Comparison of ENCODE assay signal across 8 cellular contexts in genomic region chr9:76369583-76369982, GRCh38. TPM values are rescaled to one million over a fixed set of nuclear protein-coding genes. Genes with fewer than 3 reads are reported as not detected.
DNase-seq lines count a peak whose midpoint lies in the region; ATAC-seq and TF ChIP-seq lines count a peak whose summit lies in the region.

No MANE protein-coding gene starts in this region.

- H3K27me3 ChIP-seq in hepatocyte, result no peaks in the 10 kb centered on the region

- no peaks in the 10 kb centered on the region for H3K9me3 ChIP-seq in hepatocyte (ENCODE audit: low read depth)

- no peaks in the 10 kb centered on the region for H4K20me1 ChIP-seq in hepatocyte (ENCODE audit: insufficient read depth, poor library complexity, severe bottlenecking)

- H3K27ac ChIP-seq in hepatocyte, result peak overlapping the region; percentile 25

- peak overlapping the region; percentile 32 for H3K4me2 ChIP-seq in hepatocyte

- peak; percentile 55 for ATAC-seq in HG03135 (IDR thresholded peaks at IDR 0.05; ENCODE audit: unreplicated experiment)

- H3K9me2 ChIP-seq in hepatocyte (replicated peaks; ENCODE audit: insufficient read depth), result no peaks in the 10 kb centered on the region

- H3K36me3 ChIP-seq in hepatocyte (replicated peaks; ENCODE audit: insufficient read depth, low read depth), result no peaks in the 10 kb centered on the region

- H3K4me3 ChIP-seq in hepatocyte, result no peak overlapping the region

- TF ChIP-seq CTCF in hepatocyte (IDR thresholded peaks at IDR 0.05; ENCODE audit: poor library complexity), result no peak

- H2AFZ ChIP-seq in hepatocyte, result no peak overlapping the region

- H3K4me1 ChIP-seq in hepatocyte (ENCODE audit: insufficient read depth), result peaks cover 42% of the 10 kb centered on the region

- DNase-seq in DMS153 treated with DMSO at 0.1 percent for 48 hours (lab: John Stamatoyannopoulos, UW; ENCODE audit: unreplicated experiment) (peak; percentile 79), NCI-H748 (lab: John Stamatoyannopoulos, UW; ENCODE audit: unreplicated experiment) (peak; percentile 99), hepatocyte (ENCODE audit: low spot score) (peak; percentile 56), SKM-1 (lab: John Stamatoyannopoulos, UW; ENCODE audit: unreplicated experiment) (no peak), dedifferentiated amniotic fluid mesenchymal stem cell (ENCODE audit: extremely low spot score) (no peak)
- DNase-seq in activated CD4-positive, alpha-beta T cell treated with anti-CD3 and anti-CD28 coated beads, Interleukin-2, amount 50 U/mL, for 4 hours, result no peak
- no peak for DNase-seq in stimulated activated CD4-positive, alpha-beta T cell treated with anti-CD3 and anti-CD28 coated beads, Interleukin-2, amount 100 ng/mL, for 48 hours

- H3K79me2 ChIP-seq in hepatocyte, result no peaks in the 10 kb centered on the region

- 24% methylated on average over 4 of the region's 4 CpGs for WGBS in hepatocyte (ENCODE audit: low lambda C conversion rate, missing lambda C conversion rate)

RNA-seq across cellular contexts. Expression of gene RFK, which starts 24.6 kb away (rescaled TPM):
- total RNA-seq in hepatocyte, result 46.6 and 56.9 TPM in 2 replicates
- 23.8 and 32.0 TPM in 2 replicates for polyA plus RNA-seq in hepatocyte

Comparison
In these comparisons a context has a peak if more than half of its experiments do, and no peak if none do; other contexts are left out.
1. DNase-seq: peak in DMS153 treated with DMSO at 0.1 percent for 48 hours (single experiment), NCI-H748 (single experiment) and hepatocyte (single experiment); none in SKM-1 (single experiment), dedifferentiated amniotic fluid mesenchymal stem cell (single experiment), activated CD4-positive, alpha-beta T cell treated with anti-CD3 and anti-CD28 coated beads, Interleukin-2, amount 50 U/mL, for 4 hours (0 of 2) and stimulated activated CD4-positive, alpha-beta T cell treated with anti-CD3 and anti-CD28 coated beads, Interleukin-2, amount 100 ng/mL, for 48 hours (0 of 2).